Comparison of ENCODE assay signal across 22 cellular contexts in genomic region chr20:63541371-63541770, GRCh38. TPM values are rescaled to one million over a fixed set of nuclear protein-coding genes. Genes with fewer than 3 reads are reported as not detected.
A peak's percentile ranks its signal among the peaks of the same experiment; 100 is the strongest.
DNase-seq lines count a peak whose midpoint lies in the region; ATAC-seq and TF ChIP-seq lines count a peak whose summit lies in the region.
"Had no signal": no experiment of that assay in that cellular context is flagged by ENCODE, and none has a peak within 500 bp of the region (broad histone marks: within the 10 kb centered on the region; RNA-seq: fewer than 3 reads in every experiment).

No MANE protein-coding gene starts in this region.

- no peak overlapping the region for H4K91ac ChIP-seq in H9 (ENCODE audit: insufficient read length, low read depth, low read length)

- H3K27me3 ChIP-seq in WERI-Rb-1 (ENCODE audit: insufficient read depth, low read depth, severe bottlenecking): no peaks in the 10 kb centered on the region
- peaks cover 0 to 3% (median 0%) of the 10 kb centered on the region in 7 donors for H3K27me3 ChIP-seq in spleen (replicated peaks in 1 of 7)
- no peaks in the 10 kb centered on the region for H3K27me3 ChIP-seq in H9 (ENCODE audit: insufficient read depth, low read length)

- no peak overlapping the region for H3K23ac ChIP-seq in H9 (ENCODE audit: insufficient read length, low read depth, low read length)

- H3K4me3 Mint-ChIP-seq in IgD-negative memory B cell: peak overlapping the region in 1 of 4 donors; percentile 85
- no peak overlapping the region for H3K4me3 Mint-ChIP-seq in H9
- H3K4me3 Mint-ChIP-seq: CD8-positive, alpha-beta T cell; HFFc6 had no signal

- H2BK20ac ChIP-seq in H9 (ENCODE audit: low read depth, low read length, poor library complexity, severe bottlenecking): no peak overlapping the region

- H3K9me2 ChIP-seq in OCI-LY7 (ENCODE audit: insufficient read depth, low read length): no peaks in the 10 kb centered on the region

- no peak overlapping the region for H2BK120ac ChIP-seq in H9 (ENCODE audit: low read depth, low read length, poor library complexity, severe bottlenecking)

- WGBS in spleen, 5 donors: 91 to 97% (median 92%) methylated on average over 7 to 28 of the region's 28 CpGs
- WGBS in H9 (ENCODE audit: extremely low coverage, insufficient read length, low lambda C conversion rate): no CpG with 5 or more reads among the region's 28 CpGs

- H3K36me3 Mint-ChIP-seq in IgD-negative memory B cell (peaks cover 3% of the 10 kb centered on the region), H9 (ENCODE audit: insufficient read depth in 1 of 3, low read depth in 3 of 3) (no peaks in the 10 kb centered on the region)
- H3K36me3 Mint-ChIP-seq: CD8-positive, alpha-beta T cell had no signal

- no peak overlapping the region for H3K4me2 ChIP-seq in OCI-LY7 (ENCODE audit: low read length)
- no peak overlapping the region for H3K4me2 ChIP-seq in H9 (ENCODE audit: insufficient read depth, insufficient read length, low read length)

- POLR2A ChIA-PET in OCI-LY7 (lab: Charles Lee): interaction anchor here (0.8 to 0.9 kb wide), 2 partner anchors 11 to 100 kb away, joined by 3 to 6 read pairs; no protein-coding TSS in a partner anchor

- H3K56ac ChIP-seq in H9 (ENCODE audit: insufficient read length, low read depth, low read length): no peak overlapping the region

- no peak overlapping the region for H3K4ac ChIP-seq in H9 (ENCODE audit: low read depth, low read length)

- H3K14ac ChIP-seq in H9 (ENCODE audit: insufficient read depth, low read length): no peak overlapping the region; the same call in 1 of the 2 replicates

- H3K79me1 ChIP-seq in H9 (ENCODE audit: insufficient read depth, low read depth, low read length, poor library complexity, severe bottlenecking): no peaks in the 10 kb centered on the region

- H4K8ac ChIP-seq in H9 (replicated peaks; ENCODE audit: insufficient read length, low read depth, low read length): no peak overlapping the region

- no peak for TF ChIP-seq POLR2A in spleen (IDR thresholded peaks at IDR 0.05)

- no peak overlapping the region for H3K9ac ChIP-seq in H9 (ENCODE audit: extremely low read depth, insufficient read length, low read length)
- H3K9ac ChIP-seq: BLaER1 treated with 17β-estradiol and CSF1 and Interleukin-3, amounts not matched to agents 10 nM and 100 nM; GM23248 had no signal

- no peaks in the 10 kb centered on the region for H3K79me2 ChIP-seq in OCI-LY7 (ENCODE audit: insufficient read depth, low read depth, low read length)
- no peaks in the 10 kb centered on the region for H3K79me2 ChIP-seq in H9 (ENCODE audit: insufficient read depth, low read length)

- no peak overlapping the region for H3T11ph ChIP-seq in H9 (ENCODE audit: low read length)

- H2AFZ ChIP-seq in OCI-LY7 (ENCODE audit: low read length): no peak overlapping the region
- H2AFZ ChIP-seq in H9 (ENCODE audit: low read length): no peak overlapping the region
- H2AFZ ChIP-seq: GM23248 had no signal

- H2BK12ac ChIP-seq in H9 (ENCODE audit: insufficient read length, low read depth, low read length): no peak overlapping the region

- no peaks in the 10 kb centered on the region for H3K9me3 Mint-ChIP-seq in IgD-negative memory B cell
- no peaks in the 10 kb centered on the region for H3K9me3 Mint-ChIP-seq in H9
- H3K9me3 Mint-ChIP-seq: CD8-positive, alpha-beta T cell; HFFc6 had no signal

- H3K36me3 ChIP-seq in WERI-Rb-1 (no peaks in the 10 kb centered on the region), spleen (no peaks in the 10 kb centered on the region), OCI-LY7 (ENCODE audit: insufficient read depth, low read length) (no peaks in the 10 kb centered on the region)
- H3K36me3 ChIP-seq: BLaER1 treated with 17β-estradiol and CSF1 and Interleukin-3, amounts not matched to agents 10 nM and 100 nM had no signal

- intact Hi-C loops in spleen (cut with DNase I; ENCODE audit: low total_unique reads): no loop called here
- intact Hi-C loops in OCI-LY7 (cut with micrococcal nuclease; ENCODE audit: unreplicated experiment): no loop called here

- H4K20me1 ChIP-seq in OCI-LY7 (ENCODE audit: insufficient read depth, low read length) (no peaks in the 10 kb centered on the region), H9 (ENCODE audit: control insufficient read depth, insufficient read depth, insufficient read length) (no peaks in the 10 kb centered on the region)

- TF ChIP-seq CTCF in GM12864 (IDR thresholded peaks at IDR 0.05; ENCODE audit: low read depth, low read length, missing control alignments) (no peak), WERI-Rb-1 (IDR thresholded peaks at IDR 0.05; ENCODE audit: low read depth, low read length) (no peak), spleen (IDR thresholded peaks at IDR 0.05 in 8 of 11, conservative IDR thresholded peaks at IDR 0.05 in 3 of 11) (no peak), OCI-LY7 (conservative IDR thresholded peaks at IDR 0.05; ENCODE audit: low read length) (no peak), H9 (conservative IDR thresholded peaks at IDR 0.05) (no peak)

- DNase-seq in GM12864 (ENCODE audit: low read depth) (no peak), WERI-Rb-1 (no peak), spleen (no peak), OCI-LY7 (ENCODE audit: low spot score) (no peak), left lobe of liver (ENCODE audit: low spot score) (no peak), H9 (no peak)
- DNase-seq: Calu3; CD8-positive, alpha-beta T cell; DMS79 treated with DMSO at 0.1 percent for 48 hours; GF-D8; GM23248; HCEC 1CT; HFFc6; KG1 had no signal

- peaks cover 4% of the 10 kb centered on the region for H3K27me3 Mint-ChIP-seq in IgD-negative memory B cell
- no peaks in the 10 kb centered on the region for H3K27me3 Mint-ChIP-seq in H9 (ENCODE audit: low read depth)

- peaks cover 24 to 96% (median 71%) of the 10 kb centered on the region in 6 donors for H3K4me1 ChIP-seq in spleen
- peaks cover 43% of the 10 kb centered on the region for H3K4me1 ChIP-seq in OCI-LY7 (ENCODE audit: insufficient read depth, low read length, poor library complexity, severe bottlenecking)
- no peaks in the 10 kb centered on the region for H3K4me1 ChIP-seq in H9 (ENCODE audit: insufficient read depth, low read length)

- BruUV-seq in OCI-LY7 (replicated peaks; lab: Mats Ljungman, UMichigan): no TSS peak

- no peak overlapping the region for H3K18ac ChIP-seq in H9 (ENCODE audit: insufficient read length, low read depth, low read length)

- H3K23me2 ChIP-seq in H9 (ENCODE audit: insufficient read length, low read depth, low read length, poor library complexity, severe bottlenecking): no peaks in the 10 kb centered on the region

- H3K27ac Mint-ChIP-seq in IgD-negative memory B cell (peak overlapping the region in 2 of 3 donors; percentile 77), H9 (no peak overlapping the region)
- H3K27ac Mint-ChIP-seq: CD8-positive, alpha-beta T cell; HFFc6 had no signal

- ATAC-seq in left lobe of liver (no peak), GM19452 (IDR thresholded peaks at IDR 0.05; ENCODE audit: unreplicated experiment) (no peak)
- ATAC-seq: CD8-positive, alpha-beta T cell; GM12878; HepG2 had no signal

- H3K4me3 ChIP-seq in GM12864 (ENCODE audit: low read depth, low read length): peak overlapping the region; percentile 51
- H3K4me3 ChIP-seq in WERI-Rb-1 (ENCODE audit: low read depth, low read length): no peak overlapping the region
- peak overlapping the region in 1 of 8 donors; percentile 43 for H3K4me3 ChIP-seq in spleen
- no peak overlapping the region for H3K4me3 ChIP-seq in OCI-LY7 (ENCODE audit: low read depth, low read length, poor library complexity, severe bottlenecking)
- H3K4me3 ChIP-seq: BLaER1 treated with 17β-estradiol and CSF1 and Interleukin-3, amounts not matched to agents 10 nM and 100 nM; GM12878; GM23248 had no signal

- no peak overlapping the region for H4K5ac ChIP-seq in H9 (ENCODE audit: insufficient read length, low read depth, low read length)

- CTCF ChIA-PET in OCI-LY7 (lab: Charles Lee; ENCODE audit: unreplicated experiment): no interaction called here

- H3K27ac ChIP-seq in WERI-Rb-1 (peak overlapping the region; percentile 48), spleen (peak overlapping the region in 7 of 8 donors; percentile 54 to 88 (median 79)), OCI-LY7 (ENCODE audit: low read depth, low read length, poor library complexity, severe bottlenecking) (no peak overlapping the region), H9 (ENCODE audit: insufficient read length, low read depth, low read length) (no peak overlapping the region)
- H3K27ac ChIP-seq: BLaER1 treated with 17β-estradiol and CSF1 and Interleukin-3, amounts not matched to agents 10 nM and 100 nM; GM23248 had no signal

- peaks cover 10 to 25% (median 21%) of the 10 kb centered on the region in 3 donors for H3K4me1 Mint-ChIP-seq in IgD-negative memory B cell
- peaks cover 5% of the 10 kb centered on the region in 2 experiments; a peak in 3 of 4 replicates for H3K4me1 Mint-ChIP-seq in H9

- H3K9me3 ChIP-seq in WERI-Rb-1 (ENCODE audit: severe bottlenecking): no peaks in the 10 kb centered on the region
- H3K9me3 ChIP-seq in spleen: no peaks in the 10 kb centered on the region
- H3K9me3 ChIP-seq in OCI-LY7 (ENCODE audit: low read length): no peaks in the 10 kb centered on the region
- H3K9me3 ChIP-seq in H9 (ENCODE audit: control insufficient read depth, low read depth, low read length): no peaks in the 10 kb centered on the region
- H3K9me3 ChIP-seq: BLaER1 treated with 17β-estradiol and CSF1 and Interleukin-3, amounts not matched to agents 10 nM and 100 nM had no signal

- H2BK15ac ChIP-seq in H9 (ENCODE audit: low read depth, low read length): no peak overlapping the region

- no peak overlapping the region for H2BK5ac ChIP-seq in H9 (ENCODE audit: insufficient read length, low read length)

- H2AK5ac ChIP-seq in H9 (ENCODE audit: insufficient read length, low read length): no peak overlapping the region

RNA-seq across cellular contexts. Expression of gene PTK6, which starts 4.2 kb away (rescaled TPM):
- polyA plus RNA-seq in IgD-negative memory B cell (1.3 TPM), spleen (under 1 TPM; 0.55 to 0.72 (median 0.64) TPM)
- total RNA-seq in spleen (1 to 10 TPM in 1 of 7 donors, under 1 TPM in 6; 0.20 to 1.0 (median 0.77) TPM), OCI-LY7 (2022) (1.8 and 2.0 TPM in 2 replicates), left lobe of liver (12.0 TPM), H9 (2021) (0.44 and 0.46 TPM in 2 replicates)
- total RNA-seq in OCI-LY7 (2014; rRNA removed; shearing (Covaris generic)): 0.05 and 0.13 TPM in 2 replicates
- total RNA-seq: A673, GM23248, H4, HepG2 had no signal
- polyA plus RNA-seq: GM23248 had no signal

RNA-seq across cellular contexts. Expression of gene SRMS, which starts 6.2 kb away (rescaled TPM):
- polyA plus RNA-seq in IgD-negative memory B cell: 0.43 TPM
- 1 to 10 TPM in 4 of 7 donors, under 1 TPM in 1, not detected in 2; 0.46 to 1.5 (median 1.2) TPM for total RNA-seq in spleen
- under 1 TPM; 0.07 to 0.19 (median 0.12) TPM for polyA plus RNA-seq in spleen
- total RNA-seq in OCI-LY7 (2014; rRNA removed; shearing (Covaris generic)): not detected in 2 replicates
- total RNA-seq in OCI-LY7 (2022): 0.42 TPM in 1 of 2 replicates, not detected in the other
- not detected for total RNA-seq in left lobe of liver
- 0.70 and 0.79 TPM in 2 replicates for total RNA-seq in H9 (2021)
- total RNA-seq: A673; Calu3; CD8-positive, alpha-beta T cell; GM12878; GM23248; H4; HepG2; HFFc6 had no signal
- polyA plus RNA-seq: AG04450, GM12878, GM23248, HepG2 had no signal

RNA-seq across cellular contexts. Expression of gene FNDC11, which starts 12.6 kb away (rescaled TPM):
- polyA plus RNA-seq in IgD-negative memory B cell (2.5 TPM), spleen (1 to 10 TPM in 1 of 3 donors, under 1 TPM in 2; 0.91 to 1.8 (median 0.98) TPM)
- total RNA-seq in spleen (1 to 10 TPM in 4 of 7 donors, under 1 TPM in 3; 0.33 to 2.0 (median 1.0) TPM), OCI-LY7 (2022) (2.1 and 3.0 TPM in 2 replicates), left lobe of liver (not detected), H9 (2021) (2.5 and 2.7 TPM in 2 replicates)
- total RNA-seq in OCI-LY7 (2014; rRNA removed; shearing (Covaris generic)): 0.15 and 0.41 TPM in 2 replicates
- total RNA-seq: Calu3, H4, HepG2, HFFc6 had no signal

RNA-seq across cellular contexts. Expression of gene PPDPF, which starts 20.8 kb away (rescaled TPM):
- polyA plus RNA-seq in IgD-negative memory B cell: 198 TPM
- total RNA-seq in spleen: 100 to 1,000 TPM in 4 of 7 donors, 10 to 100 TPM in 3; 68.8 to 167 (median 105) TPM
- 100 to 1,000 TPM; 123 to 275 (median 186) TPM for polyA plus RNA-seq in spleen
- 16.5 and 34.9 TPM in 2 replicates for total RNA-seq in OCI-LY7 (2014; rRNA removed; shearing (Covaris generic))
- 117 and 126 TPM in 2 replicates for total RNA-seq in OCI-LY7 (2022)
- total RNA-seq in left lobe of liver: 88.0 TPM
- total RNA-seq in H9 (2021): 149 and 153 TPM in 2 replicates

RNA-seq across cellular contexts. Expression of gene HELZ2, which starts 32.7 kb away (rescaled TPM):
- 7.9 TPM for polyA plus RNA-seq in IgD-negative memory B cell
- 100 to 1,000 TPM in 1 of 7 donors, 10 to 100 TPM in 6; 56.5 to 120 (median 66.0) TPM for total RNA-seq in spleen
- polyA plus RNA-seq in spleen: 10 to 100 TPM in 1 of 3 donors, 1 to 10 TPM in 2; 4.3 to 21.2 (median 5.7) TPM
- total RNA-seq in OCI-LY7 (2014; rRNA removed; shearing (Covaris generic)): 3.6 and 6.5 TPM in 2 replicates
- 8.3 and 8.6 TPM in 2 replicates for total RNA-seq in OCI-LY7 (2022)
- 18.1 TPM for total RNA-seq in left lobe of liver
- total RNA-seq in H9 (2021): 27.9 and 29.3 TPM in 2 replicates

Comparison
In these comparisons a context has a peak if more than half of its experiments do, and no peak if none do; other contexts are left out.
1. H3K27ac Mint-ChIP-seq: peak in IgD-negative memory B cell (2 of 3); none in H9 (0 of 3).
2. H3K27ac ChIP-seq: peak in WERI-Rb-1 (single experiment) and spleen (7 of 8); none in OCI-LY7 (single experiment) and H9 (single experiment).